Comparison of ENCODE assay signal across 15 cellular contexts in genomic region chr15:60580068-60580467, GRCh38.
DNase-seq lines count a peak whose midpoint lies in the region; ATAC-seq, FAIRE-seq and TF ChIP-seq lines count a peak whose summit lies in the region.
"Had no signal": no experiment of that assay in that cellular context is flagged by ENCODE, and none has a peak within 500 bp of the region (broad histone marks: within the 10 kb centered on the region; RNA-seq: fewer than 3 reads in every experiment).

No MANE protein-coding gene starts in this region.

- H3K9me3 Mint-ChIP-seq in CD8-positive, alpha-beta memory T cell, result no peaks in the 10 kb centered on the region
- no peaks in the 10 kb centered on the region for H3K9me3 Mint-ChIP-seq in natural killer cell

- H2AFZ ChIP-seq in GM12878 (ENCODE audit: control insufficient read depth, low read depth, low read length) (no peak overlapping the region), Karpas-422 (ENCODE audit: low read length) (no peak overlapping the region)

- POLR2A ChIA-PET in CD8-positive, alpha-beta memory T cell (lab: Charles Lee), result interaction anchor here (0.9 to 10.4 kb wide), 7 partner anchors 11 to 101 kb away, joined by 3 to 80 read pairs (median 8); no protein-coding TSS in a partner anchor
- POLR2A ChIA-PET in GM12878 (lab: Charles Lee), result interaction anchor here (0.8 to 1.6 kb wide), 5 partner anchors 9 to 18 kb away, joined by 3 to 10 read pairs (median 3); no protein-coding TSS in a partner anchor

- no peak for ATAC-seq in GM12878
- no peak for ATAC-seq in natural killer cell
- ATAC-seq: Right ventricle myocardium inferior had no signal

- SMC1A ChIA-PET in GM12878 (lab: Charles Lee; ENCODE audit: uncharacterized antibody, unreplicated experiment), result interaction anchor here (1.0 to 15.6 kb wide), 9 partner anchors 10 to 140 kb away, joined by 3 to 480 read pairs (median 4); no protein-coding TSS in a partner anchor

- H4K20me1 ChIP-seq in GM12878 (ENCODE audit: control insufficient read depth, insufficient read depth) (no peaks in the 10 kb centered on the region), Karpas-422 (ENCODE audit: insufficient read depth, low read depth, low read length) (no peaks in the 10 kb centered on the region)

- no peaks in the 10 kb centered on the region for H3K9me3 ChIP-seq in CD8-positive, alpha-beta memory T cell (ENCODE audit: low read length)
- H3K9me3 ChIP-seq in GM12878 (replicated peaks; ENCODE audit: control insufficient read depth, insufficient read depth, low read length) (no peaks in the 10 kb centered on the region), Karpas-422 (ENCODE audit: low read length) (no peaks in the 10 kb centered on the region)

- intact Hi-C loops in GM12878 (cut with micrococcal nuclease; ENCODE audit: unreplicated experiment) (loop anchor here (5.0 to 10.0 kb wide), 2 partner anchors 58 to 185 kb away; partner anchors contain the start of gene ANXA2), natural killer cell (cut with micrococcal nuclease) (loop anchor here (5.0 to 10.0 kb wide), 3 partner anchors 87 to 1255 kb away; partner anchors contain the start of gene ANXA2)

- H3K36me3 Mint-ChIP-seq in CD8-positive, alpha-beta memory T cell, result peaks cover 0 to 45% (median 5%) of the 10 kb centered on the region in 3 donors
- H3K36me3 Mint-ChIP-seq in natural killer cell, result no peaks in the 10 kb centered on the region

- FAIRE-seq in GM12878 (lab: Jason Lieb, UNC) (no peak), RCC 7860 (lab: Jason Lieb, UNC) (no peak)
- FAIRE-seq: H54 had no signal

- no peak for TF ChIP-seq EP300 in GM12878 (IDR thresholded peaks at IDR 0.05; ENCODE audit: borderline replicate concordance in 1 of 2, control insufficient read depth in 1 of 2, low read depth in 2 of 2, low read length in 2 of 2)

- H3K4me2 ChIP-seq in GM12878 (ENCODE audit: control insufficient read depth, insufficient read depth) (peak overlapping the region; percentile 90), Karpas-422 (ENCODE audit: low read depth, low read length, poor library complexity, severe bottlenecking) (no peak overlapping the region)

- H3K27ac Mint-ChIP-seq in CD8-positive, alpha-beta memory T cell, result peak overlapping the region; percentile 93 to 99 (median 95)
- H3K27ac Mint-ChIP-seq in natural killer cell, result peak overlapping the region; percentile 93

- in situ Hi-C loops in GM12878 (cut with MboI), result loop anchor here (5.0 to 10.0 kb wide), 2 partner anchors 332 to 1255 kb away; no protein-coding TSS in a partner anchor

- peak overlapping the region; percentile 25 for H3K4me3 ChIP-seq in CD8-positive, alpha-beta memory T cell (ENCODE audit: low read length)
- peak overlapping the region; percentile 52 for H3K4me3 ChIP-seq in Jurkat, Clone E6-1 (ENCODE audit: low read length)
- H3K4me3 ChIP-seq in GM12878 (no peak overlapping the region), Karpas-422 (ENCODE audit: low read length) (no peak overlapping the region)

- CTCF ChIA-PET in CD8-positive, alpha-beta memory T cell (lab: Charles Lee), result interaction anchor here (1.0 to 3.0 kb wide), 12 partner anchors 10 to 336 kb away, joined by 3 to 10 read pairs (median 6); no protein-coding TSS in a partner anchor
- CTCF ChIA-PET in GM12878 (lab: Yijun Ruan, JAX), result interaction anchor here (0.8 to 5.6 kb wide), 12 partner anchors 9 to 1254 kb away, joined by 3 to 43 read pairs (median 6); no protein-coding TSS in a partner anchor

- TF ChIP-seq CTCF in GM12878 (IDR thresholded peaks at IDR 0.05 in 2 of 3, conservative IDR thresholded peaks at IDR 0.05 in 1 of 3; ENCODE audit: control insufficient read depth in 2 of 3, extremely low read depth in 1 of 3, insufficient read depth in 1 of 3, low read depth in 3 of 3, low read length in 3 of 3) (no peak), natural killer cell (IDR thresholded peaks at IDR 0.05) (no peak)

- peaks cover 91 to 95% (median 94%) of the 10 kb centered on the region in 3 donors for H3K4me1 Mint-ChIP-seq in CD8-positive, alpha-beta memory T cell
- H3K4me1 Mint-ChIP-seq in natural killer cell, result peaks cover 79 to 91% of the 10 kb centered on the region in 2 donors

- H3K9me2 ChIP-seq in Karpas-422 (replicated peaks; ENCODE audit: insufficient read depth, low read length), result no peaks in the 10 kb centered on the region

- BruUV-seq in GM12878 (replicated peaks; lab: Mats Ljungman, UMichigan), result no TSS peak

- peaks cover 91% of the 10 kb centered on the region for H3K4me1 ChIP-seq in CD8-positive, alpha-beta memory T cell (ENCODE audit: insufficient read depth, low read length)
- H3K4me1 ChIP-seq in GM12878 (ENCODE audit: control insufficient read depth, insufficient read depth, low read length) (peaks cover 66% of the 10 kb centered on the region), Karpas-422 (ENCODE audit: low read length) (peaks cover 4% of the 10 kb centered on the region; the same call in 1 of the 2 replicates)

- DNase-seq in CD8-positive, alpha-beta memory T cell, result no peak
- DNase-seq in Jurkat, Clone E6-1 (ENCODE audit: low read depth, low spot score), result no peak
- no peak for DNase-seq in GM12878 (ENCODE audit: low read depth, low spot score)
- DNase-seq in natural killer cell, result no peak
- DNase-seq in superior temporal gyrus (ENCODE audit: extremely low spot score), result no peak
- no peak for DNase-seq in RCC 7860 (ENCODE audit: low spot score)
- DNase-seq in NCI-H1092 (lab: John Stamatoyannopoulos, UW), result no peak
- DNase-seq in Karpas-422, result no peak
- DNase-seq: activated CD8-positive, alpha-beta memory T cell treated with anti-CD3 and anti-CD28 coated beads for 24 hours; C1 segment of cervical spinal cord; cerebellar nuclear complex; MV-4-11; NCI-H2107 had no signal

- H3K27me3 Mint-ChIP-seq in CD8-positive, alpha-beta memory T cell, result no peaks in the 10 kb centered on the region
- no peaks in the 10 kb centered on the region for H3K27me3 Mint-ChIP-seq in natural killer cell (ENCODE audit: low read depth in 2 of 2)

- H3K36me3 ChIP-seq in CD8-positive, alpha-beta memory T cell (ENCODE audit: insufficient read depth, low read length), result no peaks in the 10 kb centered on the region
- no peaks in the 10 kb centered on the region for H3K36me3 ChIP-seq in GM12878 (ENCODE audit: control insufficient read depth in 2 of 2, insufficient read depth in 2 of 2, low read length in 1 of 2)
- H3K36me3 ChIP-seq in Karpas-422 (ENCODE audit: insufficient read depth, low read length), result no peaks in the 10 kb centered on the region

- no peak overlapping the region for H3K27ac ChIP-seq in CD8-positive, alpha-beta memory T cell (ENCODE audit: low read depth, low read length)
- H3K27ac ChIP-seq in GM12878 (ENCODE audit: control insufficient read depth, insufficient read depth), result peak overlapping the region; percentile 94
- H3K27ac ChIP-seq in Karpas-422 (ENCODE audit: low read length), result no peak overlapping the region

- no peaks in the 10 kb centered on the region for H3K27me3 ChIP-seq in CD8-positive, alpha-beta memory T cell (ENCODE audit: insufficient read depth, low read length, poor library complexity, severe bottlenecking)
- H3K27me3 ChIP-seq in GM12878 (replicated peaks in 1 of 2; ENCODE audit: control insufficient read depth in 2 of 2, insufficient read depth in 2 of 2, low read length in 1 of 2) (no peaks in the 10 kb centered on the region), Karpas-422 (ENCODE audit: low read length) (no peaks in the 10 kb centered on the region)

- H3K9ac ChIP-seq in GM12878 (ENCODE audit: control insufficient read depth, insufficient read depth, low read length) (no peak overlapping the region), Karpas-422 (ENCODE audit: low read length) (no peak overlapping the region)

- TF ChIP-seq RAD21 in GM12878 (IDR thresholded peaks at IDR 0.05; ENCODE audit: insufficient read depth, low read depth, low read length), result no peak

- RAD21 ChIA-PET in GM12878 (lab: Charles Lee; ENCODE audit: unreplicated experiment), result interaction anchor here (0.9 to 12.5 kb wide), 8 partner anchors 10 to 337 kb away, joined by 3 to 309 read pairs (median 4); no protein-coding TSS in a partner anchor

- H3K4me3 Mint-ChIP-seq in CD8-positive, alpha-beta memory T cell, result peak overlapping the region; percentile 51 to 81 (median 78)
- peak overlapping the region; percentile 69 for H3K4me3 Mint-ChIP-seq in natural killer cell

- TF ChIP-seq POLR2A in GM12878 (IDR thresholded peaks at IDR 0.05; ENCODE audit: low read depth, low read length), result no peak

- H3K79me2 ChIP-seq in GM12878 (ENCODE audit: control insufficient read depth, insufficient read depth, low read length) (peaks cover 89% of the 10 kb centered on the region), Karpas-422 (ENCODE audit: low read length) (no peaks in the 10 kb centered on the region)

TF ChIP-seq in GM12878, 131 proteins besides CTCF, POLR2A, EP300 and RAD21 (continues in another document):
- TF ChIP-seq SUZ12 (IDR thresholded peaks at IDR 0.05; ENCODE audit: unreplicated experiment) (no peak), RB1 (IDR thresholded peaks at IDR 0.05; ENCODE audit: borderline replicate concordance) (no peak), E2F8 (IDR thresholded peaks at IDR 0.05; ENCODE audit: low read depth, partially characterized antibody) (no peak), POU2F2 (IDR thresholded peaks at IDR 0.05; ENCODE audit: borderline replicate concordance, low read depth, low read length) (no peak), NR2C2 (IDR thresholded peaks at IDR 0.05; ENCODE audit: borderline replicate concordance, control insufficient read depth, insufficient read length, low read depth) (no peak), ZSCAN29 (IDR thresholded peaks at IDR 0.05) (no peak)

Comparison
In these comparisons a context has a peak if more than half of its experiments do, and no peak if none do; other contexts are left out.
1. H3K4me3 ChIP-seq: peak in CD8-positive, alpha-beta memory T cell (single experiment) and Jurkat, Clone E6-1 (single experiment); none in GM12878 (single experiment) and Karpas-422 (single experiment).